ENCODE assay signal across 16 cellular contexts in the genomic region with DNA sequence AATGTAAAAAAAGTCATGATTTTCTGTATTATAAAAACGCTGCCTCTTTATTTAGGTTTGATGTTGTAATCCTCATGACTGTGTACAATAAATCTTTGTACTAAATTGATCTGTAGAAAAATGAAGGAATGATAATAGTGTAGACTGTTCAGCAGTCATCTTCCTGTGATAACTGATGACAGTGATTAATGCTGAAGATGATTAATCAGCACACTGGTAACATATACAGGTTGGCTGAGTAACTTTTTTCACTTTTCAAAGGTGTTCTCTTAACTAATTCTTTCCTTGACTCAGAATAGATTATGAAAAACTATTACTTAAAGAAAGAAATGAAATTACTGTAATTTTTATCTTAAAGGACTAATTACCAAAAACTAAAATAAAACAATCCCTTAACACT.
"Had no signal": no experiment of that assay in that cellular context is flagged by ENCODE, and none has a peak within 500 bp of the region (broad histone marks: within the 10 kb centered on the region; RNA-seq: fewer than 3 reads in every experiment).

No MANE protein-coding gene starts in this region.

- H3K36me3 Mint-ChIP-seq: activated naive CD4-positive, alpha-beta T cell treated with anti-CD3 and anti-CD28 coated beads, Interleukin-2, amount 10 ng/mL, durations not matched to agents 7 days and 5 days had no signal

- H3K27me3 ChIP-seq: gastroesophageal sphincter, heart right ventricle, SJSA1, spleen, thyroid gland, uterus had no signal

- H3K4me3 Mint-ChIP-seq: activated naive CD4-positive, alpha-beta T cell treated with anti-CD3 and anti-CD28 coated beads, Interleukin-2, amount 10 ng/mL, durations not matched to agents 7 days and 5 days; dendritic cell treated with granulocyte-macrophage colony-stimulating factor and Interleukin-4, amounts not matched to agents 40 ng/mL and 50 ng/mL, for 4 days; effector memory CD8-positive, alpha-beta T cell had no signal

- H3K36me3 ChIP-seq: gastroesophageal sphincter, heart right ventricle, SJSA1, spleen, thyroid gland, uterus had no signal

- H3K4me1 ChIP-seq: SJSA1, thyroid gland, uterus had no signal

- H3K27ac Mint-ChIP-seq: activated naive CD4-positive, alpha-beta T cell treated with anti-CD3 and anti-CD28 coated beads, Interleukin-2, amount 10 ng/mL, durations not matched to agents 7 days and 5 days; activated T-helper 2 cell treated with anti-CD3 and anti-CD28 coated beads, Interferon-gamma antibody, Interleukin-2, Interleukin-4, amounts not matched to agents 10 μg/mL and 5 μg/mL and 100 μg/mL, durations not matched to agents 14 hours and 24 hours and 36 hours; dendritic cell treated with granulocyte-macrophage colony-stimulating factor and Interleukin-4, amounts not matched to agents 40 ng/mL and 50 ng/mL, for 4 days; effector memory CD8-positive, alpha-beta T cell had no signal

- H3K27me3 Mint-ChIP-seq: activated naive CD4-positive, alpha-beta T cell treated with anti-CD3 and anti-CD28 coated beads, Interleukin-2, amount 10 ng/mL, durations not matched to agents 7 days and 5 days; effector memory CD8-positive, alpha-beta T cell had no signal

- H3K9me3 Mint-ChIP-seq: activated naive CD4-positive, alpha-beta T cell treated with anti-CD3 and anti-CD28 coated beads, Interleukin-2, amount 10 ng/mL, durations not matched to agents 7 days and 5 days; activated T-helper 2 cell treated with anti-CD3 and anti-CD28 coated beads, Interferon-gamma antibody, Interleukin-2, Interleukin-4, amounts not matched to agents 10 μg/mL and 5 μg/mL and 100 μg/mL, durations not matched to agents 14 hours and 24 hours and 36 hours; dendritic cell treated with granulocyte-macrophage colony-stimulating factor and Interleukin-4, amounts not matched to agents 40 ng/mL and 50 ng/mL, for 4 days; effector memory CD8-positive, alpha-beta T cell had no signal

- ATAC-seq: effector memory CD8-positive, alpha-beta T cell; gastroesophageal sphincter; heart right ventricle; sciatic nerve had no signal

- H3K27ac ChIP-seq: epithelial cell of prostate, gastroesophageal sphincter, heart right ventricle, SJSA1, spleen, thyroid gland, uterus had no signal

- H3K4me3 ChIP-seq: gastroesophageal sphincter, heart right ventricle, SJSA1, spleen, thyroid gland, uterus had no signal

- DNase-seq: activated CD4-positive, alpha-beta T cell treated with anti-CD3 and anti-CD28 coated beads, Interleukin-2, amount 50 U/mL, for 48 hours; activated CD4-positive, CD25-positive, alpha-beta regulatory T cell treated with anti-CD3 and anti-CD28 coated beads, Interleukin-2, amount 50 U/mL, for 72 hours; activated naive CD4-positive, alpha-beta T cell treated with anti-CD3 and anti-CD28 coated beads, Interleukin-2, amount 10 ng/mL, durations not matched to agents 7 days and 5 days; anterior cingulate cortex; effector memory CD8-positive, alpha-beta T cell; heart right ventricle; spleen; stimulated activated CD4-positive, alpha-beta T cell treated with anti-CD3 and anti-CD28 coated beads, Interleukin-1b, Interleukin-23, amount 100 ng/mL, for 48 hours; thyroid gland; uterus had no signal

- H3K9me3 ChIP-seq: gastroesophageal sphincter, heart right ventricle, SJSA1, spleen, thyroid gland, uterus had no signal
